Comparison of ENCODE assay signal across 25 cellular contexts in genomic region chr2:46413631-46414030, GRCh38.
"Had no signal": no experiment of that assay in that cellular context is flagged by ENCODE, and none has a peak within 500 bp of the region (broad histone marks: within the 10 kb centered on the region; RNA-seq: fewer than 3 reads in every experiment).

No MANE protein-coding gene starts in this region.

- H3K27me3 Mint-ChIP-seq: dendritic cell treated with granulocyte-macrophage colony-stimulating factor and Interleukin-4, amounts not matched to agents 40 ng/mL and 50 ng/mL, for 4 days; effector memory CD8-positive, alpha-beta T cell had no signal

- H3K4me3 ChIP-seq: colonic mucosa, gastrocnemius medialis, heart right ventricle, left lung, lower lobe of right lung, mucosa of descending colon had no signal

- ATAC-seq: effector memory CD8-positive, alpha-beta T cell; esophagus mucosa; gastrocnemius medialis; heart right ventricle; left cardiac atrium; left lung; left ventricle myocardium superior; lower lobe of right lung; mucosa of descending colon had no signal

- H3K9me3 ChIP-seq: colonic mucosa, gastrocnemius medialis, lower lobe of right lung had no signal

- H3K4me1 Mint-ChIP-seq: endodermal cell, naive B cell had no signal

- H3K4me3 Mint-ChIP-seq: dendritic cell treated with granulocyte-macrophage colony-stimulating factor and Interleukin-4, amounts not matched to agents 40 ng/mL and 50 ng/mL, for 4 days; effector memory CD8-positive, alpha-beta T cell; endodermal cell; mesothelial cell of epicardium; naive B cell had no signal

- H3K36me3 ChIP-seq: colonic mucosa, esophagus squamous epithelium, gastrocnemius medialis, heart right ventricle, left lung, lower lobe of right lung had no signal

- H3K4me1 ChIP-seq: colonic mucosa had no signal

- DNase-seq: colonic mucosa; cortex of kidney; effector CD8-positive, alpha-beta T cell; effector memory CD8-positive, alpha-beta T cell; endodermal cell; erythroblast; esophagus squamous epithelium; foreskin fibroblast; foreskin melanocyte; gastrocnemius medialis; glutamatergic neuron; head of caudate nucleus; heart right ventricle; hippocampal formation; left cardiac atrium; left lung; left ventricle myocardium superior; lower lobe of right lung; mesenchymal stem cell; mucosa of descending colon; naive B cell had no signal

- H3K27ac Mint-ChIP-seq: dendritic cell treated with granulocyte-macrophage colony-stimulating factor and Interleukin-4, amounts not matched to agents 40 ng/mL and 50 ng/mL, for 4 days; effector memory CD8-positive, alpha-beta T cell; endodermal cell; mesothelial cell of epicardium had no signal

- H3K27me3 ChIP-seq: colonic mucosa, esophagus squamous epithelium, gastrocnemius medialis, heart right ventricle, left lung had no signal

- H3K27ac ChIP-seq: colonic mucosa, epithelial cell of prostate, gastrocnemius medialis, heart right ventricle, left lung, lower lobe of right lung had no signal
